In genomic region chr5:157730900-157731271, GRCh38 we compare ENCODE assay signal across 9 cellular contexts. TPM values are rescaled to one million over a fixed set of nuclear protein-coding genes. Genes with fewer than 3 reads are reported as not detected.
A peak's percentile ranks its signal among the peaks of the same experiment; 100 is the strongest.
DNase-seq lines count a peak whose midpoint lies in the region; ATAC-seq and TF ChIP-seq lines count a peak whose summit lies in the region.
"Had no signal": no experiment of that assay in that cellular context is flagged by ENCODE, and none has a peak within 500 bp of the region (broad histone marks: within the 10 kb centered on the region; RNA-seq: fewer than 3 reads in every experiment).

No MANE protein-coding gene starts in this region.

- H3K27me3 ChIP-seq in AG04450 (ENCODE audit: control insufficient read depth, insufficient read depth, low read length) (no peaks in the 10 kb centered on the region), IMR-90 (ENCODE audit: control insufficient read depth, insufficient read depth, low read length) (no peaks in the 10 kb centered on the region)

- H4K5ac ChIP-seq in IMR-90 (ENCODE audit: low read depth, low read length), result peak overlapping the region; percentile 26

- H2BK5ac ChIP-seq in IMR-90 (ENCODE audit: low read depth, low read length, poor library complexity, severe bottlenecking), result peak overlapping the region; percentile 69

- ATAC-seq in IMR-90 (ENCODE audit: low read depth) (no peak), naive B cell (ENCODE audit: low read depth in 2 of 2) (peak; percentile 2 to 3), GM21737 (IDR thresholded peaks at IDR 0.05; ENCODE audit: unreplicated experiment) (no peak)

- H3K56ac ChIP-seq in IMR-90 (ENCODE audit: extremely low read depth, insufficient read depth, low read length), result peak overlapping the region; percentile 70; the same call in 1 of the 2 replicates

- peak overlapping the region; percentile 32; the same call in 1 of the 2 replicates for H4K91ac ChIP-seq in IMR-90 (ENCODE audit: insufficient read depth, low read depth, low read length)

- BruUV-seq in IMR-90 (replicated peaks; lab: Mats Ljungman, UMichigan), result no TSS peak

- peak overlapping the region; percentile 65 for H3K4me2 ChIP-seq in IMR-90 (ENCODE audit: low read depth, low read length)

- peak overlapping the region; percentile 83 for H3K14ac ChIP-seq in IMR-90 (replicated peaks; ENCODE audit: low read depth, low read length)

- no peak overlapping the region for H2BK120ac ChIP-seq in IMR-90 (ENCODE audit: low read depth, low read length)

- H3K4me1 Mint-ChIP-seq in chondrocyte (ENCODE audit: low read depth), result peaks cover 17% of the 10 kb centered on the region
- H3K4me1 Mint-ChIP-seq in naive B cell, result peaks cover 19 to 39% (median 26%) of the 10 kb centered on the region in 3 donors

- H3K27me3 Mint-ChIP-seq in chondrocyte (ENCODE audit: low read depth) (no peaks in the 10 kb centered on the region), naive B cell (no peaks in the 10 kb centered on the region)

- H2BK20ac ChIP-seq in IMR-90 (ENCODE audit: low read depth, low read length), result no peak overlapping the region

- H3K36me3 ChIP-seq in IMR-90 (ENCODE audit: control insufficient read depth, insufficient read depth, low read length), result peaks cover 5% of the 10 kb centered on the region

- no peak overlapping the region for H2AK5ac ChIP-seq in IMR-90 (ENCODE audit: low read depth, low read length)

- H3K23ac ChIP-seq in IMR-90 (ENCODE audit: low read depth, low read length), result no peak overlapping the region

- no peaks in the 10 kb centered on the region for H3K9me1 ChIP-seq in IMR-90 (ENCODE audit: insufficient read depth, low read length)

- H3K36me3 Mint-ChIP-seq in chondrocyte (ENCODE audit: low read depth), result peaks cover 4% of the 10 kb centered on the region
- peaks cover 0 to 4% of the 10 kb centered on the region in 2 donors for H3K36me3 Mint-ChIP-seq in naive B cell

- H3K4me3 Mint-ChIP-seq in chondrocyte (ENCODE audit: unreplicated experiment) (peak overlapping the region; percentile 96), naive B cell (peak overlapping the region; percentile 93 to 99 (median 97))

- TF ChIP-seq CTCF in AG04450 (IDR thresholded peaks at IDR 0.05; ENCODE audit: low read depth, low read length) (no peak), IMR-90 (conservative IDR thresholded peaks at IDR 0.05; ENCODE audit: low read depth, low read length) (no peak), chondrocyte (IDR thresholded peaks at IDR 0.05) (no peak)

- H3K9ac ChIP-seq in IMR-90 (ENCODE audit: low read depth, low read length), result peak overlapping the region; percentile 65

- in situ Hi-C loops in IMR-90 (cut with MboI; ENCODE audit: low sequenced_read_pairs), result loop anchor here (10.0 kb wide), 1 partner anchor 406 kb away; no protein-coding TSS in a partner anchor

- H3K27ac Mint-ChIP-seq in chondrocyte (ENCODE audit: unreplicated experiment), result peak overlapping the region; percentile 98
- peak overlapping the region; percentile 96 to 99 (median 98) for H3K27ac Mint-ChIP-seq in naive B cell

- H3K4me1 ChIP-seq in IMR-90 (ENCODE audit: control insufficient read depth, insufficient read depth, low read length), result no peaks in the 10 kb centered on the region

- TF ChIP-seq RAD21 in IMR-90 (IDR thresholded peaks at IDR 0.05; ENCODE audit: low read length), result no peak

- intact Hi-C loops in IMR-90 (cut with micrococcal nuclease), result loop anchor here (5.0 kb wide), 1 partner anchor 214 kb away; no protein-coding TSS in a partner anchor

- no peak overlapping the region for H3K18ac ChIP-seq in IMR-90 (ENCODE audit: low read depth, low read length)

- dilution Hi-C loops in IMR-90 (cut with HindIII; ENCODE audit: low sequenced_read_pairs, unreplicated experiment), result no loop called here

- no CpG with 5 or more reads among the region's 5 CpGs for WGBS in IMR-90 (ENCODE audit: extremely low coverage in 2 of 2, insufficient read length in 1 of 2), 2 experiments

- peak overlapping the region; percentile 68; the same call in 1 of the 2 replicates for H3K4ac ChIP-seq in IMR-90 (ENCODE audit: low read depth, low read length)

- no peak for TF ChIP-seq POLR2A in IMR-90 (IDR thresholded peaks at IDR 0.05; ENCODE audit: low read depth, low read length)

- DNase-seq in AG04450 (ENCODE audit: low read depth, low spot score) (no peak), IMR-90 (no peak), chondrocyte (ENCODE audit: low spot score) (no peak), naive B cell (no peak), NCI-H526 (lab: John Stamatoyannopoulos, UW) (no peak), SIG-M5 (lab: John Stamatoyannopoulos, UW) (no peak)
- no peak for DNase-seq in stimulated activated CD4-positive, alpha-beta T cell treated with anti-CD3 and anti-CD28 coated beads, Interleukin-15, amount 100 ng/mL, for 24 hours

- peak overlapping the region; percentile 88 for H3K27ac ChIP-seq in AG04450 (ENCODE audit: low read depth, low read length)
- H3K27ac ChIP-seq in IMR-90 (ENCODE audit: insufficient read depth, low read length), result peak overlapping the region; percentile 44

- peaks cover 5 to 12% of the 10 kb centered on the region in 2 experiments; a peak in 3 of 4 replicates for H3K79me1 ChIP-seq in IMR-90 (ENCODE audit: low read depth in 1 of 2, low read length in 2 of 2)

- H2AK9ac ChIP-seq in IMR-90 (replicated peaks; ENCODE audit: low read depth, low read length, poor library complexity), result peak overlapping the region; percentile 95

- H4K8ac ChIP-seq in IMR-90 (ENCODE audit: low read depth in 2 of 2, low read length in 2 of 2), result peak overlapping the region; percentile 80 to 100

- CTCF ChIA-PET in AG04450 (lab: Charles Lee), result interaction anchor here (0.6 to 3.8 kb wide), 13 partner anchors 11 to 676 kb away, joined by 3 to 47 read pairs (median 4); partner anchors contain the start of gene LSM11
- CTCF ChIA-PET in IMR-90 (lab: Yijun Ruan, JAX), result interaction anchor here (0.6 to 2.0 kb wide), 7 partner anchors 10 to 1287 kb away, joined by 3 to 14 read pairs (median 4); partner anchors contain the start of gene LSM11

- H3K9me3 Mint-ChIP-seq in chondrocyte (ENCODE audit: low read depth), result no peaks in the 10 kb centered on the region
- H3K9me3 Mint-ChIP-seq in naive B cell, result no peaks in the 10 kb centered on the region

- H2AFZ ChIP-seq in IMR-90 (replicated peaks; ENCODE audit: low read length, poor library complexity), result peak overlapping the region; percentile 99

- POLR2A ChIA-PET in AG04450 (lab: Yijun Ruan, JAX) (interaction anchor here (0.5 to 1.1 kb wide), 6 partner anchors 12 to 588 kb away, joined by 3 to 6 read pairs (median 4); partner anchors contain the start of genes ADAM19 and MED7), IMR-90 (lab: Charles Lee; ENCODE audit: unreplicated experiment) (interaction anchor here (0.6 to 1.0 kb wide), 4 partner anchors 11 to 215 kb away, joined by 3 read pairs; no protein-coding TSS in a partner anchor)

- H3K4me3 ChIP-seq in AG04450 (ENCODE audit: low read depth, low read length) (peak overlapping the region; percentile 77), IMR-90 (ENCODE audit: insufficient read depth, low read depth, low read length) (peak overlapping the region; percentile 65)

- no peak overlapping the region; the same call in 2 of the 3 replicates for H2BK15ac ChIP-seq in IMR-90 (ENCODE audit: low read depth, low read length)

- H3K9me3 ChIP-seq in AG04450 (ENCODE audit: control insufficient read depth, insufficient read depth, low read length) (no peaks in the 10 kb centered on the region), IMR-90 (ENCODE audit: control insufficient read depth, insufficient read depth, low read length) (no peaks in the 10 kb centered on the region)

- no peaks in the 10 kb centered on the region for H4K20me1 ChIP-seq in IMR-90 (ENCODE audit: insufficient read depth, low read length)

TF ChIP-seq in IMR-90, 13 proteins besides CTCF, POLR2A, EP300 and RAD21:
- TF ChIP-seq ELK1 (IDR thresholded peaks at IDR 0.05; ENCODE audit: borderline replicate concordance, low read depth, low read length) (no peak), NFE2L2 (IDR thresholded peaks at IDR 0.05; ENCODE audit: low read depth, low read length) (no peak), MXI1 (IDR thresholded peaks at IDR 0.05; ENCODE audit: borderline replicate concordance, low read depth, low read length) (no peak)

RNA-seq across cellular contexts. Expression of gene THG1L, which starts 0.3 kb away (rescaled TPM):
- polyA plus RNA-seq in AG04450 (2011; rRNA removed), result 18.6 and 21.0 TPM in 2 replicates
- 25.8 and 36.4 TPM in 2 replicates for polyA minus RNA-seq in AG04450 (2011; rRNA and poly(A)+ RNA removed)
- 20.4 and 32.5 TPM in 2 replicates for total RNA-seq in IMR-90 (2012; rRNA removed)
- polyA plus RNA-seq in IMR-90 (2012; rRNA removed), result 12.8 and 15.2 TPM in 2 replicates
- 5.4 and 8.9 TPM in 2 replicates for polyA plus RNA-seq in IMR-90 (2012; cell fraction: cytosol; rRNA removed)
- 7.5 and 15.6 TPM in 2 replicates for polyA plus RNA-seq in IMR-90 (2012; cell fraction: nucleus; rRNA removed; ENCODE audit: low replicate concordance)
- 7.0 to 10.1 TPM (median 9.2 TPM) in 3 replicates for total RNA-seq in chondrocyte
- 1 to 10 TPM; 3.8 to 8.4 (median 5.6) TPM for polyA plus RNA-seq in naive B cell (ENCODE audit: low read depth in 6 of 6)

RNA-seq across cellular contexts. Expression of gene LSM11, which starts 12.6 kb away (rescaled TPM):
- polyA plus RNA-seq in AG04450 (2011; rRNA removed), result 1.8 and 2.5 TPM in 2 replicates
- 1.9 and 2.6 TPM in 2 replicates for polyA minus RNA-seq in AG04450 (2011; rRNA and poly(A)+ RNA removed)
- total RNA-seq in IMR-90 (2012; rRNA removed), result 3.0 and 3.9 TPM in 2 replicates
- 0.92 and 1.4 TPM in 2 replicates for polyA plus RNA-seq in IMR-90 (2012; rRNA removed)
- 0.30 and 0.45 TPM in 2 replicates for polyA plus RNA-seq in IMR-90 (2012; cell fraction: cytosol; rRNA removed)
- polyA plus RNA-seq in IMR-90 (2012; cell fraction: nucleus; rRNA removed; ENCODE audit: low replicate concordance), result 0.65 and 3.0 TPM in 2 replicates
- total RNA-seq in chondrocyte, result 9.9 to 10.6 TPM (median 10.0 TPM) in 3 replicates
- polyA plus RNA-seq in naive B cell (ENCODE audit: low read depth in 6 of 6), result under 1 TPM in 5 of 6 donors, not detected in 1; 0.27 to 0.69 (median 0.28) TPM

RNA-seq across cellular contexts. Expression of gene C5orf52, which starts 59.6 kb away (rescaled TPM):
- polyA plus RNA-seq in AG04450 (2011; rRNA removed) (not detected in 2 replicates), IMR-90 (2012; rRNA removed) (not detected in 2 replicates), naive B cell (ENCODE audit: low read depth in 6 of 6) (not detected)
- not detected in 2 replicates for polyA minus RNA-seq in AG04450 (2011; rRNA and poly(A)+ RNA removed)
- total RNA-seq in IMR-90 (2012; rRNA removed) (not detected in 2 replicates), chondrocyte (not detected in 3 replicates)
- polyA plus RNA-seq in IMR-90 (2012; cell fraction: cytosol; rRNA removed), result not detected in 2 replicates
- not detected in 2 replicates for polyA plus RNA-seq in IMR-90 (2012; cell fraction: nucleus; rRNA removed; ENCODE audit: low replicate concordance)
- total RNA-seq: NCI-H460 had no signal

Comparison
In these comparisons a context has a peak if more than half of its experiments do, and no peak if none do; other contexts are left out.
1. ATAC-seq: peak in naive B cell (2 of 2); none in IMR-90 (single experiment) and GM21737 (single experiment).